ENCODE assay signal across 17 cellular contexts in the genomic region with DNA sequence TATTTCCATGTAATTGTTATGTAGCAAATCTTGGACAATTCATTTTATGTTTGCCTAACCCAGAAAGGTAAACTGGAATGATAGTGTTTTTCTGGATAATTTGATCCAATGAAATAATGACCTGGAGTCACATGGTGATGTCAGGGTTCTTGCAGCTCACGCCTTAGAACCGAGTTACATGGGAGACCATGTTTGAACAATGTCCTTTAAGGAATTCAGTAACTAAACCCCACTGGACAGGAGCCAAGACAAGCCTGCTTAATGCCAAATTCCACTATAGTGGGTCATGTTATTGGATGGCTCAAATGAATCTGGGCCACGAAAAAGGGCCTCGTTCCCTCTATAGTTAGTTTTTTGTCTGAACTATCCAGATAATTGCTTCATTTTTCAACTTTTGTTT.
A peak's percentile ranks its signal among the peaks of the same experiment; 100 is the strongest.
DNase-seq lines count a peak whose midpoint lies in the region; ATAC-seq, FAIRE-seq and TF ChIP-seq lines count a peak whose summit lies in the region.
"Had no signal": no experiment of that assay in that cellular context is flagged by ENCODE, and none has a peak within 500 bp of the region (broad histone marks: within the 10 kb centered on the region; RNA-seq: fewer than 3 reads in every experiment).

No MANE protein-coding gene starts in this region.

- H3K9ac ChIP-seq in PC-3 (ENCODE audit: low read length) (no peak overlapping the region), mesenchymal stem cell (ENCODE audit: low read length) (no peak overlapping the region)
- H3K9ac ChIP-seq: GM23248 had no signal

- no peak overlapping the region for H3K23ac ChIP-seq in mesenchymal stem cell (ENCODE audit: low read length in 2 of 2)

- H3K4me3 ChIP-seq in PC-3 (ENCODE audit: low read length), result no peak overlapping the region
- H3K4me3 ChIP-seq in choroid plexus epithelial cell (ENCODE audit: low read depth, low read length), result no peak overlapping the region
- no peak overlapping the region for H3K4me3 ChIP-seq in mesenchymal stem cell (ENCODE audit: insufficient read depth in 1 of 2, low read depth in 1 of 2, low read length in 2 of 2)
- H3K4me3 ChIP-seq: GM23248, uterus had no signal

- no peaks in the 10 kb centered on the region for H3K27me3 ChIP-seq in PC-3 (ENCODE audit: low read length)
- H3K27me3 ChIP-seq in mesenchymal stem cell (ENCODE audit: control insufficient read depth in 1 of 2, insufficient read depth in 1 of 2, low read length in 2 of 2), result no peaks in the 10 kb centered on the region
- H3K27me3 ChIP-seq: uterus had no signal

- H2AFZ ChIP-seq in PC-3 (ENCODE audit: low read length) (no peak overlapping the region), mesenchymal stem cell (ENCODE audit: low read depth, low read length) (no peak overlapping the region)
- H2AFZ ChIP-seq: GM23248 had no signal

- no peaks in the 10 kb centered on the region for H4K20me1 ChIP-seq in PC-3 (ENCODE audit: low read length)

- H3K14ac ChIP-seq in mesenchymal stem cell (ENCODE audit: low read length in 2 of 2), result no peak overlapping the region

- DNase-seq in D721Med (ENCODE audit: insufficient read length, low spot score) (no peak), PC-3 (peak; percentile 87), choroid plexus epithelial cell (ENCODE audit: low read depth) (peak; percentile 90), mesenchymal stem cell (no peak), T-helper 1 cell (no peak), Kasumi-1 (lab: John Stamatoyannopoulos, UW) (no peak)
- DNase-seq: ACHN; activated CD8-positive, alpha-beta memory T cell treated with anti-CD3 and anti-CD28 coated beads, Interleukin-2, amount 50 U/mL, for 48 hours; activated naive CD4-positive, alpha-beta T cell treated with anti-CD3 and anti-CD28 coated beads, Interleukin-2, amount 10 ng/mL, durations not matched to agents 7 days and 5 days; cerebellar nuclear complex; GM23248; NCI-H446; stimulated activated naive CD4-positive, alpha-beta T cell; T-helper 17 cell; uterus had no signal

- H2BK5ac ChIP-seq in mesenchymal stem cell (ENCODE audit: low read depth, low read length, poor library complexity, severe bottlenecking), result no peak overlapping the region

- H2AK5ac ChIP-seq in mesenchymal stem cell (ENCODE audit: low read length, severe bottlenecking), result no peak overlapping the region

- H3K36me3 ChIP-seq in PC-3 (ENCODE audit: low read depth, low read length) (no peaks in the 10 kb centered on the region), mesenchymal stem cell (ENCODE audit: control insufficient read depth in 1 of 2, insufficient read depth in 2 of 2, low read depth in 1 of 2, low read length in 2 of 2) (no peaks in the 10 kb centered on the region)
- H3K36me3 ChIP-seq: uterus had no signal

- H3F3A ChIP-seq in PC-3 (ENCODE audit: low read length, unreplicated experiment), result no peaks in the 10 kb centered on the region

- intact Hi-C loops in PC-3 (cut with micrococcal nuclease), result no loop called here

- no peaks in the 10 kb centered on the region for H3K79me2 ChIP-seq in PC-3 (ENCODE audit: low read length)

- FAIRE-seq in D721Med (lab: Jason Lieb, UNC), result peak; percentile 51

- ATAC-seq in PC-3, result peak; percentile 63
- ATAC-seq in HG03432 (IDR thresholded peaks at IDR 0.05; ENCODE audit: unreplicated experiment), result no peak
- no peak for ATAC-seq in GM18505 (IDR thresholded peaks at IDR 0.05; ENCODE audit: unreplicated experiment)
- ATAC-seq: T-helper 17 cell had no signal

- TF ChIP-seq CTCF in D721Med (IDR thresholded peaks at IDR 0.05; ENCODE audit: insufficient read depth, missing control alignments), result no peak
- TF ChIP-seq CTCF in PC-3 (conservative IDR thresholded peaks at IDR 0.05; ENCODE audit: low read depth, low read length), result no peak
- TF ChIP-seq CTCF in choroid plexus epithelial cell (conservative IDR thresholded peaks at IDR 0.05; ENCODE audit: low read depth, low read length), result no peak

- H3K4me1 ChIP-seq in PC-3 (ENCODE audit: insufficient read depth, low read length) (peaks cover 37% of the 10 kb centered on the region), mesenchymal stem cell (ENCODE audit: control insufficient read depth, insufficient read depth, low read depth, low read length) (peaks cover 1% of the 10 kb centered on the region)
- H3K4me1 ChIP-seq: uterus had no signal

- H2BK12ac ChIP-seq in mesenchymal stem cell (ENCODE audit: low read length in 2 of 2), result no peak overlapping the region

- peak overlapping the region; percentile 25 for H4K8ac ChIP-seq in mesenchymal stem cell (ENCODE audit: low read length)

- no peak overlapping the region for H3K18ac ChIP-seq in mesenchymal stem cell (ENCODE audit: low read depth in 1 of 2, low read length in 2 of 2)

- H3K4ac ChIP-seq in mesenchymal stem cell (ENCODE audit: low read depth in 1 of 2, low read length in 2 of 2), result no peak overlapping the region

- no peak overlapping the region for H2BK15ac ChIP-seq in mesenchymal stem cell (ENCODE audit: low read depth, poor library complexity, severe bottlenecking)

- TF ChIP-seq POLR2A in GM18505 (IDR thresholded peaks at IDR 0.05; ENCODE audit: borderline replicate concordance, extremely low read depth, insufficient read depth, insufficient read length), result no peak

- CTCF ChIA-PET in PC-3 (lab: Charles Lee), result no interaction called here

- 93% methylated on average over 4 of the region's 4 CpGs for WGBS in mesenchymal stem cell

- no peaks in the 10 kb centered on the region for H3K79me1 ChIP-seq in mesenchymal stem cell (replicated peaks; ENCODE audit: low read length, poor library complexity, severe bottlenecking)

- peak overlapping the region; percentile 4 for H3K27ac ChIP-seq in PC-3 (ENCODE audit: low read length)
- no peak overlapping the region for H3K27ac ChIP-seq in mesenchymal stem cell (ENCODE audit: low read length, poor library complexity, severe bottlenecking)
- H3K27ac ChIP-seq: GM23248, uterus had no signal

- H3K9me3 ChIP-seq in PC-3 (ENCODE audit: low read length), result no peaks in the 10 kb centered on the region
- H3K9me3 ChIP-seq in mesenchymal stem cell (ENCODE audit: control insufficient read depth, low read length), result peaks cover 5% of the 10 kb centered on the region
- H3K9me3 ChIP-seq: uterus had no signal

- H3K4me2 ChIP-seq in PC-3 (ENCODE audit: low read length), result peak overlapping the region; percentile 7; the same call in 1 of the 2 replicates
- no peak overlapping the region for H3K4me2 ChIP-seq in mesenchymal stem cell (ENCODE audit: low read length, poor library complexity, severe bottlenecking)

- POLR2A ChIA-PET in PC-3 (lab: Charles Lee; ENCODE audit: unreplicated experiment), result no interaction called here

- no peak overlapping the region for H4K91ac ChIP-seq in mesenchymal stem cell (ENCODE audit: low read length)

- H3K9me2 ChIP-seq in PC-3 (replicated peaks; ENCODE audit: low read length), result no peaks in the 10 kb centered on the region

- BruUV-seq in PC-3 (replicated peaks; lab: Mats Ljungman, UMichigan), result no TSS peak

- H2BK120ac ChIP-seq in mesenchymal stem cell (ENCODE audit: low read depth, low read length), result no peak overlapping the region

Comparison
In these comparisons a context has a peak if more than half of its experiments do, and no peak if none do; other contexts are left out.
1. DNase-seq: peak in PC-3 (single experiment) and choroid plexus epithelial cell (single experiment); none in D721Med (single experiment), mesenchymal stem cell (single experiment), T-helper 1 cell (0 of 5) and Kasumi-1 (0 of 2).